1 cellular context compared by ENCODE assay signal in the genomic region with DNA sequence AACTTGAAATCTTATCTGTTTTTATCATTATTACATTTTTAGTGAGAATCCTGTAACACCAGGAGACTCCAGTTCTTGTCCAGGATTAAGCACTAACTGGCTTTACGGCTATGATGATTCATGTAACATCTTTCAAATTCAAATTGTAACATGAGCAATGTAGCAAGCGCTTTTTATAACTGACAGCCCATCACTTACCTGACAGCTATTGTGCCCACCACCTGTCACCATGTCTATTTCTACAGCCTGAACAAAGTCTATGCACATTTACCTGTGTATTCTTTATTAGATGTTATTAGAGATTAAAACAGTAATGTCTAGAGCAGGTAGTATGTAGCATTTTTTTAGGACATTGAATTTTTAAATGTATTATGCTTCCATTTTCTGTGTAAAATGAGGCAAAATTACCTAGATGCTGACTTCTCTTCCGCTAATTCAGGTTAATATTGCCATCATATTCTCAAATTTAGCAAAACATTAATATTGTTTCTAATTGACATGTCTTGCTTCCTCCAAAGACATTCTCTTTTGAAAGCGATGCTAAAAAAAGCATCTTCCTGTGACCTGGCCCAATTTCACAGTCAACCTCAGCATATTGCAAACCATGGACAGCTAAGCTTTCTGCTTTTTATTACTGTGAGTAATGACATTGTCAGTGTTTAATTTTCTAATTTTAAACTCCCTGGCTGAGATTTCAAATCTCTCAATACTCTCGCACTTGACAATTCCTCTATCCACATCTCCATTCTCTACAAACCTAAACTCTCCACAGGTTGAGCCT.
TF ChIP-seq lines count a peak whose summit lies in the region.

No MANE protein-coding gene starts in this region.

TF ChIP-seq in H1, 55 proteins besides CTCF, POLR2A, EP300 and RAD21:
- no peak for TF ChIP-seq FOSL1 (IDR thresholded peaks at IDR 0.05; ENCODE audit: insufficient read depth, low read depth, low read length)
- TF ChIP-seq SUZ12 (IDR thresholded peaks at IDR 0.05; ENCODE audit: low read length): no peak
- TF ChIP-seq GABPA (IDR thresholded peaks at IDR 0.05; ENCODE audit: borderline replicate concordance, insufficient read depth, low read length): no peak
- no peak for TF ChIP-seq NRF1 (IDR thresholded peaks at IDR 0.05; ENCODE audit: low read depth, low read length)
- no peak for TF ChIP-seq SIRT6 (IDR thresholded peaks at IDR 0.05; ENCODE audit: low read length)
- no peak for TF ChIP-seq KDM4A (IDR thresholded peaks at IDR 0.05; ENCODE audit: low read depth, low read length, severe bottlenecking)
- TF ChIP-seq SP1 (IDR thresholded peaks at IDR 0.05; ENCODE audit: low read depth, low read length): no peak
